10 cellular contexts compared by ENCODE assay signal in genomic region chr4:185656467-185656890, GRCh38.
DNase-seq lines count a peak whose midpoint lies in the region; ATAC-seq, FAIRE-seq and TF ChIP-seq lines count a peak whose summit lies in the region.
"Had no signal": no experiment of that assay in that cellular context is flagged by ENCODE, and none has a peak within 500 bp of the region (broad histone marks: within the 10 kb centered on the region; RNA-seq: fewer than 3 reads in every experiment).

No MANE protein-coding gene starts in this region.

- no peak overlapping the region for H2AK9ac ChIP-seq in IMR-90 (replicated peaks; ENCODE audit: low read depth, low read length, poor library complexity)

- no peak overlapping the region for H4K91ac ChIP-seq in IMR-90 (ENCODE audit: insufficient read depth, low read depth, low read length)

- no peak overlapping the region for H2AK5ac ChIP-seq in IMR-90 (ENCODE audit: low read depth, low read length)

- H3K27me3 ChIP-seq in IMR-90 (ENCODE audit: control insufficient read depth, insufficient read depth, low read length) (peaks cover 25% of the 10 kb centered on the region), endothelial cell of umbilical vein (ENCODE audit: control insufficient read depth in 2 of 2, insufficient read depth in 2 of 2, low read length in 2 of 2) (no peaks in the 10 kb centered on the region), suprapubic skin (no peaks in the 10 kb centered on the region)

- H3K27me3 Mint-ChIP-seq in activated T-cell treated with anti-CD3 and anti-CD28 coated beads, Interleukin-2, amount 50 U/mL, for 72 hours (ENCODE audit: low read depth): peaks cover 12% of the 10 kb centered on the region

- peak; percentile 33; the same call in 1 of the 2 replicates for TF ChIP-seq RAD21 in IMR-90 (IDR thresholded peaks at IDR 0.05; ENCODE audit: low read length)

- peaks cover 0 to 2% of the 10 kb centered on the region in 2 donors for H3K9me3 Mint-ChIP-seq in activated T-cell treated with anti-CD3 and anti-CD28 coated beads, Interleukin-2, amount 50 U/mL, for 72 hours
- H3K9me3 Mint-ChIP-seq: activated naive CD4-positive, alpha-beta T cell treated with anti-CD3 and anti-CD28 coated beads for 36 hours; stimulated activated memory B cell treated with anti-CD40 and anti-IgM and Interleukin-4, amounts not matched to agents 10 μg/mL and 1 μg/mL and 100 μg/mL, for 72 hours had no signal

- CTCF ChIA-PET in IMR-90 (lab: Yijun Ruan, JAX) (interaction anchor here (0.6 to 0.9 kb wide), 2 partner anchors 17 to 79 kb away, joined by 3 read pairs; no protein-coding TSS in a partner anchor), endothelial cell of umbilical vein (lab: Charles Lee) (interaction anchor here (0.8 to 4.8 kb wide), 14 partner anchors 8 to 381 kb away, joined by 3 to 59 read pairs (median 6); no protein-coding TSS in a partner anchor)

- ATAC-seq in IMR-90 (ENCODE audit: low read depth): peak; percentile 84
- ATAC-seq in HG02678 (IDR thresholded peaks at IDR 0.05; ENCODE audit: unreplicated experiment): no peak
- no peak for ATAC-seq in HG02588 (IDR thresholded peaks at IDR 0.05; ENCODE audit: unreplicated experiment)
- no peak for ATAC-seq in activated T-cell treated with anti-CD3 and anti-CD28 coated beads, Interleukin-2, amount 50 U/mL, for 72 hours (replicated peaks in 1 of 2)
- ATAC-seq: stimulated activated memory B cell treated with anti-CD40 and anti-IgM and Interleukin-4, amounts not matched to agents 10 μg/mL and 1 μg/mL and 100 μg/mL, for 72 hours had no signal

- TF ChIP-seq EP300 in suprapubic skin (IDR thresholded peaks at IDR 0.05): no peak

- no peak overlapping the region for H3K18ac ChIP-seq in IMR-90 (ENCODE audit: low read depth, low read length)

- H3K56ac ChIP-seq in IMR-90 (ENCODE audit: extremely low read depth, insufficient read depth, low read length): no peak overlapping the region

- TF ChIP-seq CTCF in IMR-90 (conservative IDR thresholded peaks at IDR 0.05; ENCODE audit: low read depth, low read length): peak; percentile 23; the same call in 1 of the 2 replicates
- peak; percentile 28 to 43 for TF ChIP-seq CTCF in endothelial cell of umbilical vein (IDR thresholded peaks at IDR 0.05; ENCODE audit: extremely low read depth in 1 of 2, insufficient read depth in 1 of 2, low read depth in 1 of 2, low read length in 2 of 2)
- TF ChIP-seq CTCF in suprapubic skin (IDR thresholded peaks at IDR 0.05): peak; percentile 23 to 33

- no peak overlapping the region for H2AFZ ChIP-seq in IMR-90 (replicated peaks; ENCODE audit: low read length, poor library complexity)
- peak overlapping the region; percentile 70 for H2AFZ ChIP-seq in endothelial cell of umbilical vein (ENCODE audit: low read depth, low read length)

- H3K9me3 ChIP-seq in IMR-90 (ENCODE audit: control insufficient read depth, insufficient read depth, low read length): no peaks in the 10 kb centered on the region
- H3K9me3 ChIP-seq in endothelial cell of umbilical vein (replicated peaks; ENCODE audit: control insufficient read depth, insufficient read depth, low read length): no peaks in the 10 kb centered on the region
- H3K9me3 ChIP-seq in suprapubic skin: no peaks in the 10 kb centered on the region

- no peaks in the 10 kb centered on the region for H3K4me1 ChIP-seq in IMR-90 (ENCODE audit: control insufficient read depth, insufficient read depth, low read length)
- peaks cover 4% of the 10 kb centered on the region for H3K4me1 ChIP-seq in endothelial cell of umbilical vein (ENCODE audit: control insufficient read depth, extremely low read depth, insufficient read depth, low read length)
- no peaks in the 10 kb centered on the region for H3K4me1 ChIP-seq in suprapubic skin

- no peak overlapping the region for H3K9ac ChIP-seq in IMR-90 (ENCODE audit: low read depth, low read length)
- no peak overlapping the region for H3K9ac ChIP-seq in endothelial cell of umbilical vein (replicated peaks; ENCODE audit: extremely low read depth, insufficient read depth, low read length)

- no peaks in the 10 kb centered on the region for H3K79me1 ChIP-seq in IMR-90 (ENCODE audit: low read depth in 1 of 2, low read length in 2 of 2)

- POLR2A ChIA-PET in IMR-90 (lab: Charles Lee; ENCODE audit: unreplicated experiment) (no interaction called here), endothelial cell of umbilical vein (lab: Charles Lee) (no interaction called here)

- H3K4me2 ChIP-seq in IMR-90 (ENCODE audit: low read depth, low read length): peak overlapping the region; percentile 46
- peak overlapping the region; percentile 52 for H3K4me2 ChIP-seq in endothelial cell of umbilical vein (ENCODE audit: insufficient read depth, low read length)

- H3K23ac ChIP-seq in IMR-90 (ENCODE audit: low read depth, low read length): no peak overlapping the region

- H3K14ac ChIP-seq in IMR-90 (replicated peaks; ENCODE audit: low read depth, low read length): no peak overlapping the region

- H2BK20ac ChIP-seq in IMR-90 (ENCODE audit: low read depth, low read length): no peak overlapping the region

- H4K20me1 ChIP-seq in IMR-90 (ENCODE audit: insufficient read depth, low read length): no peaks in the 10 kb centered on the region
- no peaks in the 10 kb centered on the region for H4K20me1 ChIP-seq in endothelial cell of umbilical vein (replicated peaks; ENCODE audit: control insufficient read depth, extremely low read depth, insufficient read depth, low read length)

- no peak overlapping the region for H3K4ac ChIP-seq in IMR-90 (ENCODE audit: low read depth, low read length)

- intact Hi-C loops in IMR-90 (cut with micrococcal nuclease) (loop anchor here (5.0 kb wide), 1 partner anchor 366 kb away; no protein-coding TSS in a partner anchor), endothelial cell of umbilical vein (cut with micrococcal nuclease) (loop anchor here (5.0 kb wide), 2 partner anchors 121 to 366 kb away; no protein-coding TSS in a partner anchor)

- FAIRE-seq in endothelial cell of umbilical vein (lab: Jason Lieb, UNC) (peak; percentile 57), GM19239 (lab: Jason Lieb, UNC) (no peak)

- no peak overlapping the region for H4K5ac ChIP-seq in IMR-90 (ENCODE audit: low read depth, low read length)

- no peak overlapping the region for H2BK15ac ChIP-seq in IMR-90 (ENCODE audit: low read depth, low read length)

- H2BK5ac ChIP-seq in IMR-90 (ENCODE audit: low read depth, low read length, poor library complexity, severe bottlenecking): no peak overlapping the region

- TF ChIP-seq POLR2A in IMR-90 (IDR thresholded peaks at IDR 0.05; ENCODE audit: low read depth, low read length) (no peak), endothelial cell of umbilical vein (IDR thresholded peaks at IDR 0.05; ENCODE audit: low read depth, low read length) (no peak), suprapubic skin (IDR thresholded peaks at IDR 0.05) (no peak)

- H3K4me3 Mint-ChIP-seq in activated T-cell treated with anti-CD3 and anti-CD28 coated beads, Interleukin-2, amount 50 U/mL, for 72 hours: no peak overlapping the region
- H3K4me3 Mint-ChIP-seq: activated naive CD4-positive, alpha-beta T cell treated with anti-CD3 and anti-CD28 coated beads for 36 hours; stimulated activated memory B cell treated with anti-CD40 and anti-IgM and Interleukin-4, amounts not matched to agents 10 μg/mL and 1 μg/mL and 100 μg/mL, for 72 hours had no signal

- dilution Hi-C loops in IMR-90 (cut with HindIII; ENCODE audit: low sequenced_read_pairs, unreplicated experiment): no loop called here
- dilution Hi-C loops in endothelial cell of umbilical vein (cut with MboI; ENCODE audit: extremely low pct_ligation_motif_present, low sequenced_read_pairs): no loop called here

- in situ Hi-C loops in IMR-90 (cut with MboI; ENCODE audit: low sequenced_read_pairs): no loop called here

- no peaks in the 10 kb centered on the region for H3K79me2 ChIP-seq in endothelial cell of umbilical vein (ENCODE audit: control insufficient read depth, insufficient read depth, low read length)

- no peak overlapping the region for H2BK120ac ChIP-seq in IMR-90 (ENCODE audit: low read depth, low read length)

- H3K4me3 ChIP-seq in IMR-90 (ENCODE audit: insufficient read depth, low read depth, low read length) (no peak overlapping the region), endothelial cell of umbilical vein (replicated peaks in 1 of 3; ENCODE audit: insufficient read depth in 1 of 3, low read depth in 1 of 3, low read length in 3 of 3) (peak overlapping the region in 1 of 3 experiments; percentile 5), suprapubic skin (peak overlapping the region; percentile 29)

- WGBS in IMR-90 (ENCODE audit: extremely low coverage in 2 of 2, insufficient read length in 1 of 2), 2 experiments: 20% methylated on average over 2 of the region's 6 CpGs; no CpG with 5 or more reads in 1 of the 2 experiments
- WGBS in suprapubic skin: 21% methylated on average over 6 of the region's 6 CpGs

- H3K9me1 ChIP-seq in IMR-90 (ENCODE audit: insufficient read depth, low read length) (no peaks in the 10 kb centered on the region), endothelial cell of umbilical vein (replicated peaks; ENCODE audit: control insufficient read depth, extremely low read depth, insufficient read depth, low read length) (no peaks in the 10 kb centered on the region)

- peak; percentile 18 for DNase-seq in IMR-90
- DNase-seq in endothelial cell of umbilical vein (ENCODE audit: low read depth, low spot score): peak; percentile 61
- DNase-seq in medulla oblongata (ENCODE audit: extremely low spot score): peak; percentile 61
- DNase-seq in suprapubic skin (ENCODE audit: low spot score in 2 of 2): no peak
- no peak for DNase-seq in GM19239 (ENCODE audit: insufficient read length, low spot score)
- no peak for DNase-seq in activated T-cell treated with anti-CD3 and anti-CD28 coated beads, Interleukin-2, amount 50 U/mL, for 72 hours
- DNase-seq: activated naive CD4-positive, alpha-beta T cell treated with anti-CD3 and anti-CD28 coated beads for 36 hours had no signal

- no peak overlapping the region for H3K27ac Mint-ChIP-seq in activated T-cell treated with anti-CD3 and anti-CD28 coated beads, Interleukin-2, amount 50 U/mL, for 72 hours
- H3K27ac Mint-ChIP-seq: activated naive CD4-positive, alpha-beta T cell treated with anti-CD3 and anti-CD28 coated beads for 36 hours; stimulated activated memory B cell treated with anti-CD40 and anti-IgM and Interleukin-4, amounts not matched to agents 10 μg/mL and 1 μg/mL and 100 μg/mL, for 72 hours had no signal

- H4K8ac ChIP-seq in IMR-90 (ENCODE audit: low read depth in 2 of 2, low read length in 2 of 2): no peak overlapping the region

- H3K36me3 Mint-ChIP-seq in activated T-cell treated with anti-CD3 and anti-CD28 coated beads, Interleukin-2, amount 50 U/mL, for 72 hours (ENCODE audit: insufficient read depth in 2 of 2): no peaks in the 10 kb centered on the region
- H3K36me3 Mint-ChIP-seq: stimulated activated memory B cell treated with anti-CD40 and anti-IgM and Interleukin-4, amounts not matched to agents 10 μg/mL and 1 μg/mL and 100 μg/mL, for 72 hours had no signal

- BruUV-seq in IMR-90 (replicated peaks; lab: Mats Ljungman, UMichigan) (no TSS peak), endothelial cell of umbilical vein (replicated peaks; lab: Mats Ljungman, UMichigan) (no TSS peak)

- no peaks in the 10 kb centered on the region for H3K4me1 Mint-ChIP-seq in activated T-cell treated with anti-CD3 and anti-CD28 coated beads, Interleukin-2, amount 50 U/mL, for 72 hours (ENCODE audit: low read depth)
- H3K4me1 Mint-ChIP-seq: stimulated activated memory B cell treated with anti-CD40 and anti-IgM and Interleukin-4, amounts not matched to agents 10 μg/mL and 1 μg/mL and 100 μg/mL, for 72 hours had no signal

- H3K36me3 ChIP-seq in IMR-90 (ENCODE audit: control insufficient read depth, insufficient read depth, low read length) (no peaks in the 10 kb centered on the region), endothelial cell of umbilical vein (ENCODE audit: control insufficient read depth in 2 of 2, extremely low read depth in 1 of 2, insufficient read depth in 2 of 2, low read length in 2 of 2) (peaks cover 3 to 9% of the 10 kb centered on the region in 2 experiments), suprapubic skin (no peaks in the 10 kb centered on the region)

- no peak overlapping the region for H3K27ac ChIP-seq in IMR-90 (ENCODE audit: insufficient read depth, low read length)
- H3K27ac ChIP-seq in endothelial cell of umbilical vein (ENCODE audit: insufficient read depth, low read depth, low read length): no peak overlapping the region
- peak overlapping the region; percentile 56 for H3K27ac ChIP-seq in suprapubic skin

Comparison
In these comparisons a context has a peak if more than half of its experiments do, and no peak if none do; other contexts are left out.
1. DNase-seq: peak in IMR-90 (single experiment), endothelial cell of umbilical vein (single experiment) and medulla oblongata (single experiment); none in suprapubic skin (0 of 2), GM19239 (single experiment) and activated T-cell treated with anti-CD3 and anti-CD28 coated beads, Interleukin-2, amount 50 U/mL, for 72 hours (0 of 2).
2. Peak in every context shown above with its lines, with median percentiles within 50 percentile points of each other: CTCF ChIP-seq.